Comparison of ENCODE assay signal across 21 cellular contexts in the genomic region with DNA sequence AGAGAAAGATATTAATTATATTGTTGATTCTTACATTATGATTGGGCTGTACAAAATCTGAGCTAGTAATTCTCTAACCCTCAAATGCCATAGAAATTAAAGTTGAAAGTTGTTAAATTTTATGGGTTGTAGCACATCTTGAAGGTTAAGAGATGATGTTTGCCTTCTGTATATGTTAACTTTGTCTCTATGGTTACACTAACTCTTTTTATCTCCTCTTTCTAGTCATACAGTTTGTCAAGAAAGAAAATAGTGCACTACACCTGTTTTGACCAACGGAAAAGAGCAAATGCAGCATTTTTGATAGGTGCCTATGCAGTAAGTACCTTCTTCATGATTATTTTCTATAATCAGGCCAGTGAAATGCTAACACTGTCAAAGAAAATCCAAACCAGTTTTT. TPM values are rescaled to one million over a fixed set of nuclear protein-coding genes. Genes with fewer than 3 reads are reported as not detected.
A peak's percentile ranks its signal among the peaks of the same experiment; 100 is the strongest.
DNase-seq lines count a peak whose midpoint lies in the region; ATAC-seq, FAIRE-seq and TF ChIP-seq lines count a peak whose summit lies in the region.
"Had no signal": no experiment of that assay in that cellular context is flagged by ENCODE, and none has a peak within 500 bp of the region (broad histone marks: within the 10 kb centered on the region; RNA-seq: fewer than 3 reads in every experiment).

No MANE protein-coding gene starts in this region.

- POLR2A ChIA-PET in HepG2 (lab: Yijun Ruan, JAX) (no interaction called here), K562 (lab: Yijun Ruan, JAX) (interaction anchor here (1.8 to 2.8 kb wide), 2 partner anchors 10 to 28 kb away, joined by 5 to 9 read pairs; no protein-coding TSS in a partner anchor)

- TF ChIP-seq POLR2A in HepG2 (IDR thresholded peaks at IDR 0.05; ENCODE audit: insufficient read depth in 1 of 2, low read depth in 2 of 2, low read length in 2 of 2) (no peak), right lobe of liver (IDR thresholded peaks at IDR 0.05) (no peak), K562 (conservative IDR thresholded peaks at IDR 0.05) (no peak), stomach (IDR thresholded peaks at IDR 0.05) (no peak)

- TF ChIP-seq EP300 in HepG2 (IDR thresholded peaks at IDR 0.05; ENCODE audit: low read depth in 2 of 2, low read length in 2 of 2) (no peak), HepG2 (CRISPR knock-in tag; IDR thresholded peaks at IDR 0.05; ENCODE audit: borderline replicate concordance) (no peak), K562 (IDR thresholded peaks at IDR 0.05; ENCODE audit: low read length) (no peak), stomach (IDR thresholded peaks at IDR 0.05) (no peak)

- H3K9me1 ChIP-seq in K562 (ENCODE audit: control insufficient read depth, insufficient read depth, low read length), result peaks cover 3% of the 10 kb centered on the region

- H3K27me3 ChIP-seq in HepG2 (ENCODE audit: control insufficient read depth in 1 of 2, insufficient read depth in 2 of 2, low read length in 2 of 2) (no peaks in the 10 kb centered on the region), right lobe of liver (no peaks in the 10 kb centered on the region), K562 (ENCODE audit: control insufficient read depth in 2 of 2, insufficient read depth in 2 of 2, low read length in 2 of 2) (no peaks in the 10 kb centered on the region), stomach (no peaks in the 10 kb centered on the region)
- H3K27me3 ChIP-seq: BE2C had no signal

- CTCF ChIA-PET in HepG2 (lab: Yijun Ruan, JAX; ENCODE audit: low intra/inter-chr PET ratio, low total read pairs) (no interaction called here), K562 (lab: Yijun Ruan, JAX; ENCODE audit: low intra/inter-chr PET ratio) (no interaction called here)

- H3K4me1 ChIP-seq in HepG2 (ENCODE audit: insufficient read depth, low read length), result peaks cover 11% of the 10 kb centered on the region
- no peaks in the 10 kb centered on the region for H3K4me1 ChIP-seq in right lobe of liver
- peaks cover 8% of the 10 kb centered on the region in 2 experiments; a peak in 4 of 5 replicates for H3K4me1 ChIP-seq in K562 (replicated peaks in 1 of 2; ENCODE audit: control insufficient read depth in 2 of 2, insufficient read depth in 2 of 2, low read length in 2 of 2)
- peaks cover 0 to 32% (median 14%) of the 10 kb centered on the region in 4 donors for H3K4me1 ChIP-seq in stomach
- H3K4me1 ChIP-seq: BE2C had no signal

- no peaks in the 10 kb centered on the region for H3K9me3 Mint-ChIP-seq in T-helper 2 cell treated with Interferon-gamma antibody and Interleukin-4, amounts not matched to agents 5 μg/mL and 100 μg/mL, for 36 hours
- no peaks in the 10 kb centered on the region for H3K9me3 Mint-ChIP-seq in activated T-helper 2 cell treated with anti-CD3 and anti-CD28 coated beads, Interferon-gamma antibody, Interleukin-2, Interleukin-4, amounts not matched to agents 10 μg/mL and 5 μg/mL and 100 μg/mL, durations not matched to agents 14 hours and 24 hours and 36 hours
- H3K9me3 Mint-ChIP-seq: GM23338 had no signal

- H3K9me3 ChIP-seq in HepG2 (ENCODE audit: low read length), result no peaks in the 10 kb centered on the region
- H3K9me3 ChIP-seq in right lobe of liver, result no peaks in the 10 kb centered on the region
- no peaks in the 10 kb centered on the region for H3K9me3 ChIP-seq in K562 (replicated peaks; ENCODE audit: control insufficient read depth, insufficient read depth, low read depth, low read length)
- no peaks in the 10 kb centered on the region for H3K9me3 ChIP-seq in stomach
- H3K9me3 ChIP-seq: BE2C had no signal

- H3K79me2 ChIP-seq in HepG2 (ENCODE audit: insufficient read depth, low read length) (no peaks in the 10 kb centered on the region), K562 (ENCODE audit: control insufficient read depth, insufficient read depth, low read length) (peaks cover 67% of the 10 kb centered on the region)

- H3K9ac ChIP-seq in HepG2 (ENCODE audit: insufficient read depth, low read depth, low read length) (no peak overlapping the region), K562 (ENCODE audit: insufficient read depth in 1 of 2, low read depth in 2 of 2, low read length in 2 of 2) (no peak overlapping the region)

- peaks cover 49% of the 10 kb centered on the region for H3K36me3 Mint-ChIP-seq in T-helper 2 cell treated with Interferon-gamma antibody and Interleukin-4, amounts not matched to agents 5 μg/mL and 100 μg/mL, for 36 hours (ENCODE audit: low read depth)
- H3K36me3 Mint-ChIP-seq in activated T-helper 2 cell treated with anti-CD3 and anti-CD28 coated beads, Interferon-gamma antibody, Interleukin-2, Interleukin-4, amounts not matched to agents 10 μg/mL and 5 μg/mL and 100 μg/mL, durations not matched to agents 14 hours and 24 hours and 36 hours (ENCODE audit: low read depth), result peaks cover 43% of the 10 kb centered on the region

- H3K27ac ChIP-seq in HepG2 (ENCODE audit: extremely low read length, insufficient read depth, low read length) (no peak overlapping the region), right lobe of liver (no peak overlapping the region), K562 (ENCODE audit: extremely low read depth, low read depth, low read length) (no peak overlapping the region), stomach (no peak overlapping the region)
- H3K27ac ChIP-seq: 22Rv1, PC-9 had no signal

- H3K27ac Mint-ChIP-seq in T-helper 2 cell treated with Interferon-gamma antibody and Interleukin-4, amounts not matched to agents 5 μg/mL and 100 μg/mL, for 36 hours, result peak overlapping the region; percentile 3
- H3K27ac Mint-ChIP-seq in activated T-helper 2 cell treated with anti-CD3 and anti-CD28 coated beads, Interferon-gamma antibody, Interleukin-2, Interleukin-4, amounts not matched to agents 10 μg/mL and 5 μg/mL and 100 μg/mL, durations not matched to agents 14 hours and 24 hours and 36 hours, result no peak overlapping the region
- H3K27ac Mint-ChIP-seq: GM23338 had no signal

- H3K36me3 ChIP-seq in HepG2 (replicated peaks in 1 of 2; ENCODE audit: control insufficient read depth in 1 of 2, insufficient read depth in 2 of 2, low read length in 2 of 2) (peaks cover 3 to 6% of the 10 kb centered on the region in 2 experiments; a peak in 2 of 5 replicates), right lobe of liver (no peaks in the 10 kb centered on the region), K562 (ENCODE audit: control insufficient read depth, insufficient read depth, low read length) (peaks cover 56% of the 10 kb centered on the region), stomach (peaks cover 0 to 27% (median 18%) of the 10 kb centered on the region in 4 donors)

- in situ Hi-C loops in HepG2 (cut with HindIII; ENCODE audit: extremely low pct_ligation_motif_present, low pct_unique_long_range_greater_than_20kb), result no loop called here
- in situ Hi-C loops in K562 (cut with MboI), result no loop called here

- DNase-seq in T-helper 2 cell treated with Interferon-gamma antibody and Interleukin-4, amounts not matched to agents 5 μg/mL and 100 μg/mL, for 36 hours (ENCODE audit: low spot score), result no peak
- DNase-seq in T-helper 2 cell, result no peak
- no peak for DNase-seq in HepG2 (ENCODE audit: low spot score)
- DNase-seq in right lobe of liver, result no peak
- no peak for DNase-seq in K562 (ENCODE audit: extremely low read depth in 1 of 4, low spot score in 3 of 4)
- DNase-seq in stomach, result no peak
- DNase-seq in activated T-helper 2 cell treated with anti-CD3 and anti-CD28 coated beads, Interferon-gamma antibody, Interleukin-2, Interleukin-4, amounts not matched to agents 10 μg/mL and 5 μg/mL and 100 μg/mL, durations not matched to agents 14 hours and 24 hours and 36 hours (ENCODE audit: low spot score), result no peak
- DNase-seq: BE2C, GF-D8, KG1, NCI-H1048, NCI-H1436 treated with DMSO at 0.1 percent for 48 hours, NCI-H2029 treated with DMSO at 0.1 percent for 48 hours, NCI-H2171 treated with DMSO at 0.1 percent for 48 hours, NCI-H510A, NCI-H82, PC-9 had no signal

- ATAC-seq in HepG2 (no peak), right lobe of liver (no peak), K562 (no peak), HG02571 (IDR thresholded peaks at IDR 0.05; ENCODE audit: unreplicated experiment) (no peak)
- ATAC-seq: GM23338 had no signal

- H3K27me3 Mint-ChIP-seq in T-helper 2 cell treated with Interferon-gamma antibody and Interleukin-4, amounts not matched to agents 5 μg/mL and 100 μg/mL, for 36 hours (ENCODE audit: low read depth), result no peaks in the 10 kb centered on the region
- no peaks in the 10 kb centered on the region for H3K27me3 Mint-ChIP-seq in activated T-helper 2 cell treated with anti-CD3 and anti-CD28 coated beads, Interferon-gamma antibody, Interleukin-2, Interleukin-4, amounts not matched to agents 10 μg/mL and 5 μg/mL and 100 μg/mL, durations not matched to agents 14 hours and 24 hours and 36 hours (ENCODE audit: low read depth)

- 100% methylated on average over 1 of the region's 1 CpG for WGBS in HepG2 (ENCODE audit: low lambda C conversion rate)
- 90% methylated on average over 1 of the region's 1 CpG for WGBS in right lobe of liver (ENCODE audit: insufficient coverage, low coverage, low lambda C conversion rate, missing lambda C conversion rate)
- WGBS in K562 (ENCODE audit: insufficient coverage, low coverage, missing lambda C conversion rate), result 95% methylated on average over 1 of the region's 1 CpG
- WGBS in stomach, 5 donors, result 58 to 80% (median 72%) methylated on average over 1 of the region's 1 CpG

- no peak for TF ChIP-seq CTCF in HepG2 (CRISPR knock-in tag; IDR thresholded peaks at IDR 0.05)
- no peak for TF ChIP-seq CTCF in right lobe of liver (IDR thresholded peaks at IDR 0.05)
- no peak for TF ChIP-seq CTCF in K562 (IDR thresholded peaks at IDR 0.05 in 2 of 3, conservative IDR thresholded peaks at IDR 0.05 in 1 of 3; ENCODE audit: insufficient read depth in 2 of 3, low read depth in 1 of 3, low read length in 3 of 3)
- no peak for TF ChIP-seq CTCF in stomach (IDR thresholded peaks at IDR 0.05)

- FAIRE-seq in HepG2 (lab: Jason Lieb, UNC) (no peak), K562 (lab: Jason Lieb, UNC) (no peak)
- FAIRE-seq: GM12892 had no signal

- TF ChIP-seq RAD21 in HepG2 (CRISPR knock-in tag; IDR thresholded peaks at IDR 0.05), result no peak
- TF ChIP-seq RAD21 in K562 (CRISPR knock-in tag; conservative IDR thresholded peaks at IDR 0.05 in 1 of 2, IDR thresholded peaks at IDR 0.05 in 1 of 2), result no peak

- BruUV-seq in HepG2 (replicated peaks; lab: Mats Ljungman, UMichigan) (no TSS peak), K562 (replicated peaks; lab: Mats Ljungman, UMichigan) (no TSS peak)

- H4K20me1 ChIP-seq in HepG2 (ENCODE audit: insufficient read depth, low read length) (no peaks in the 10 kb centered on the region), K562 (replicated peaks; ENCODE audit: control insufficient read depth, insufficient read depth, low read length) (no peaks in the 10 kb centered on the region)

- H3K4me2 ChIP-seq in HepG2 (ENCODE audit: low read depth, low read length), result no peak overlapping the region
- H3K4me2 ChIP-seq in K562 (ENCODE audit: insufficient read depth, low read length), result no peak overlapping the region
- H3K4me2 ChIP-seq: GM23338, PC-9 had no signal

- intact Hi-C loops in HepG2 (cut with micrococcal nuclease; ENCODE audit: unreplicated experiment), result no loop called here
- intact Hi-C loops in right lobe of liver (cut with DNase I), result no loop called here
- intact Hi-C loops in K562 (cut with micrococcal nuclease), result no loop called here
- intact Hi-C loops in stomach (cut with DNase I; ENCODE audit: low total_unique reads), result no loop called here
- intact Hi-C loops in activated T-helper 2 cell treated with anti-CD3 and anti-CD28 coated beads, Interferon-gamma antibody, Interleukin-2, Interleukin-4, amounts not matched to agents 10 μg/mL and 5 μg/mL and 100 μg/mL, durations not matched to agents 14 hours and 24 hours and 36 hours (cut with micrococcal nuclease), result no loop called here

- H3K4me1 Mint-ChIP-seq in T-helper 2 cell treated with Interferon-gamma antibody and Interleukin-4, amounts not matched to agents 5 μg/mL and 100 μg/mL, for 36 hours (ENCODE audit: low read depth), result peaks cover 60% of the 10 kb centered on the region
- H3K4me1 Mint-ChIP-seq in activated T-helper 2 cell treated with anti-CD3 and anti-CD28 coated beads, Interferon-gamma antibody, Interleukin-2, Interleukin-4, amounts not matched to agents 10 μg/mL and 5 μg/mL and 100 μg/mL, durations not matched to agents 14 hours and 24 hours and 36 hours (ENCODE audit: low read depth), result peaks cover 42% of the 10 kb centered on the region

- no peak overlapping the region for H2AFZ ChIP-seq in HepG2 (ENCODE audit: low read length)
- no peak overlapping the region for H2AFZ ChIP-seq in K562 (ENCODE audit: low read depth, low read length)
- H2AFZ ChIP-seq: GM23338, PC-9 had no signal

- H3K4me3 Mint-ChIP-seq in T-helper 2 cell treated with Interferon-gamma antibody and Interleukin-4, amounts not matched to agents 5 μg/mL and 100 μg/mL, for 36 hours, result no peak overlapping the region
- H3K4me3 Mint-ChIP-seq in activated T-helper 2 cell treated with anti-CD3 and anti-CD28 coated beads, Interferon-gamma antibody, Interleukin-2, Interleukin-4, amounts not matched to agents 10 μg/mL and 5 μg/mL and 100 μg/mL, durations not matched to agents 14 hours and 24 hours and 36 hours (ENCODE audit: low read depth), result no peak overlapping the region
- H3K4me3 Mint-ChIP-seq: GM23338 had no signal

- H3K4me3 ChIP-seq in HepG2 (replicated peaks in 1 of 3; ENCODE audit: insufficient read depth in 1 of 3, low read depth in 2 of 3, low read length in 3 of 3) (no peak overlapping the region), right lobe of liver (no peak overlapping the region), K562 (no peak overlapping the region), stomach (no peak overlapping the region)
- H3K4me3 ChIP-seq: GM23338, PC-9 had no signal

RNA-seq across cellular contexts. Expression of gene CDC14A, which starts 38.2 kb away (rescaled TPM):
- total RNA-seq in HepG2 (2016; rRNA removed; fragmentation: Illumina TruSeq; extraction: Trizol) (3.3 and 4.9 TPM in 2 replicates), right lobe of liver (1 to 10 TPM; 1.1 to 3.3 (median 1.6) TPM), K562 (2014; rRNA removed) (20.7 and 23.6 TPM in 2 replicates), K562 (2014; rRNA removed; fragmentation: Illumina TruSeq; extraction: Trizol) (50.9 and 56.3 TPM in 2 replicates), K562 (2015; rRNA removed; fragmentation: Illumina TruSeq; extraction: Trizol) (38.7 and 42.7 TPM in 2 replicates), K562 (2021) (28.4 and 30.9 TPM in 2 replicates), stomach (10 to 100 TPM in 4 of 5 donors, 1 to 10 TPM in 1; 9.4 to 31.0 (median 27.2) TPM)
- total RNA-seq in HepG2 (2016; cell fraction: cytosol; rRNA removed; fragmentation: Illumina TruSeq; extraction: Trizol; ENCODE audit: low read depth), result 1.9 and 2.0 TPM in 2 replicates
- total RNA-seq in HepG2 (2016; cell fraction: insoluble cytoplasmic fraction; rRNA removed; fragmentation: Illumina TruSeq; extraction: Trizol), result 2.9 and 4.9 TPM in 2 replicates
- 1.7 and 2.1 TPM in 2 replicates for total RNA-seq in HepG2 (2016; cell fraction: membrane; rRNA removed; fragmentation: Illumina TruSeq; extraction: Trizol)
- total RNA-seq in HepG2 (2016; cell fraction: nucleus; rRNA removed; fragmentation: Illumina TruSeq; extraction: Trizol), result 11.3 and 12.9 TPM in 2 replicates
- polyA plus RNA-seq in HepG2 (2011; rRNA removed) (2.4 and 2.8 TPM in 2 replicates), K562 (2011; rRNA removed) (32.6 and 45.2 TPM in 2 replicates), K562 (2014; fragmentation: Illumina TruSeq; extraction: Trizol) (58.3 and 74.3 TPM in 2 replicates), K562 (2014; fragmentation: Nextera tagmentation; extraction: Ambion mirVana) (10 to 100 TPM; 17.0 to 33.4 TPM), K562 (2014; rRNA removed) (24.5 and 25.7 TPM in 2 replicates), stomach (1 to 10 TPM; 2.1 to 6.0 (median 3.7) TPM)
- polyA plus RNA-seq in HepG2 (2011; cell fraction: cytosol; rRNA removed), result 1.4 and 1.9 TPM in 2 replicates
- polyA plus RNA-seq in HepG2 (2011; cell fraction: nucleus; rRNA removed), result 3.7 TPM in 2 replicates
- 1.8 and 2.5 TPM in 2 replicates for polyA plus RNA-seq in HepG2 (2012)
- polyA plus RNA-seq in HepG2 (2016; cell fraction: cytosol; fragmentation: Illumina TruSeq; extraction: Trizol; ENCODE audit: low read depth), result 0.10 and 0.17 TPM in 2 replicates
- 2.7 and 3.1 TPM in 2 replicates for polyA plus RNA-seq in HepG2 (2016; cell fraction: insoluble cytoplasmic fraction; fragmentation: Illumina TruSeq; extraction: Trizol; ENCODE audit: low read depth)
- polyA plus RNA-seq in HepG2 (2016; cell fraction: membrane; fragmentation: Illumina TruSeq; extraction: Trizol; ENCODE audit: low read depth), result 0.52 and 0.74 TPM in 2 replicates
- 4.3 and 5.8 TPM in 2 replicates for polyA plus RNA-seq in HepG2 (2016; cell fraction: nucleus; fragmentation: Illumina TruSeq; extraction: Trizol; ENCODE audit: insufficient read depth, low read depth)
- polyA minus RNA-seq in HepG2 (2011; rRNA and poly(A)+ RNA removed; ENCODE audit: low replicate concordance), result 1.9 and 2.2 TPM in 2 replicates
- 3.2 and 4.2 TPM in 2 replicates for polyA minus RNA-seq in HepG2 (2011; cell fraction: cytosol; rRNA and poly(A)+ RNA removed)
- 27.4 and 27.6 TPM in 2 replicates for polyA minus RNA-seq in HepG2 (2011; cell fraction: nucleus; rRNA and poly(A)+ RNA removed)
- total RNA-seq in K562 (2011; cell fraction: chromatin; rRNA removed; ENCODE audit: low replicate concordance), result 151 and 280 TPM in 2 replicates
- total RNA-seq in K562 (2011; cell fraction: nucleolus; rRNA removed), result 66.0 and 81.3 TPM in 2 replicates
- total RNA-seq in K562 (2011; cell fraction: nucleoplasm; rRNA removed), result 113 TPM in 2 replicates
- polyA plus RNA-seq in K562 (2011; cell fraction: cytosol; rRNA removed), result 16.2 and 20.7 TPM in 2 replicates
- polyA plus RNA-seq in K562 (2011; cell fraction: nucleus; rRNA removed), result 39.5 and 41.7 TPM in 2 replicates
- polyA plus RNA-seq in K562 (2012), result 15.2 and 28.1 TPM in 2 replicates
- 87.6 and 93.7 TPM in 2 replicates for polyA minus RNA-seq in K562 (2011; rRNA and poly(A)+ RNA removed)
- 21.4 and 28.6 TPM in 2 replicates for polyA minus RNA-seq in K562 (2011; cell fraction: cytosol; rRNA and poly(A)+ RNA removed)
- 96.7 and 136 TPM in 2 replicates for polyA minus RNA-seq in K562 (2011; cell fraction: nucleus; rRNA and poly(A)+ RNA removed)
- total RNA-seq in activated T-helper 2 cell treated with anti-CD3 and anti-CD28 coated beads, Interferon-gamma antibody, Interleukin-2, Interleukin-4, amounts not matched to agents 10 μg/mL and 5 μg/mL and 100 μg/mL, durations not matched to agents 14 hours and 24 hours and 36 hours, result 10.3 and 11.0 TPM in 2 replicates
